In the genomic region with DNA sequence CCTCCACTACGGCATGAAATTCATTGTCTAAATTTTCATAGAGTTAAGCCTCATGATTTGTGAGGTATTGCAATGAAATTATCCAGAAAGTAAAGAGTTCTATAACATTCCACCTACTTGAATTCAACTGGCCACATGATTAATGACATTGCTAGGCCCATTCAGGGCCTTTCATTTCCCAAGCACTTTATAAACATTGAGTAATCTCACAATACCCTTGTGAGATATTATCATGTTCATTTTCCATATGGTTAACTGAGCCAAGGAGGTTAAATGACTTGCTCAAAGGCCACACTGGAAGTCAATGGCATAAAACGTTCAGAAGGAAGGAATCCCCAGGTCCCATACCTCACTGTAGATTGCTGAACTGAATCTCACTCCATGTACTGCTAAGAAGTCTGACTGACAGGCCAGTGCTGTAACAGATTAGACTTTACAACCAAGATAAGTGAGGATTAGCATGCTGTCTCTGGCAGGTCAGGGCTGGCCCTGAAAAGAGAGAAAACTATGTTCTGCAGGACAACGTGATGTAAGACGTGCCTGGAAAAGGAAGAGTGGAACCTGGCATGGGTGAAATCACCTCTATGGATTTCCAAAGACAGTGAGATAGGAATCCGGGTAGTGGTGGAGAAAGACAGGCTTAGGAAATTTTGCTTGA, we compare ENCODE assay signal across 19 cellular contexts.
"Had no signal": no experiment of that assay in that cellular context is flagged by ENCODE, and none has a peak within 500 bp of the region (broad histone marks: within the 10 kb centered on the region; RNA-seq: fewer than 3 reads in every experiment).

No MANE protein-coding gene starts in this region.

- H3K27ac Mint-ChIP-seq: activated CD4-positive, alpha-beta memory T cell treated with anti-CD3 and anti-CD28 coated beads, Interleukin-2, amount 10 ng/mL, durations not matched to agents 7 days and 5 days; activated CD8-positive, alpha-beta memory T cell treated with anti-CD3 and anti-CD28 coated beads, Interleukin-2, amount 10 ng/mL, durations not matched to agents 7 days and 5 days; activated naive CD8-positive, alpha-beta T cell treated with anti-CD3 and anti-CD28 coated beads, Interleukin-2, amount 10 ng/mL, durations not matched to agents 7 days and 5 days; activated T-helper 2 cell treated with anti-CD3 and anti-CD28 coated beads, Interferon-gamma antibody, Interleukin-2, Interleukin-4, amounts not matched to agents 10 μg/mL and 5 μg/mL and 100 μg/mL, durations not matched to agents 14 hours and 24 hours and 36 hours; brain; natural killer cell treated with Interleukin-12 subunit alpha and Interleukin-12 subunit beta and Interleukin-15 and Interleukin-18, amount 100 ng/mL, for 72 hours; stimulated activated naive B cell treated with anti-CD40 and anti-IgM and Interleukin-4, amounts not matched to agents 10 μg/mL and 1 μg/mL and 100 μg/mL, for 72 hours; WTC11 had no signal

- H3K36me3 ChIP-seq: esophagus muscularis mucosa, lower lobe of right lung, tibial artery had no signal

- H3K4me3 ChIP-seq: esophagus muscularis mucosa, lower lobe of right lung, tibial artery had no signal

- H3K4me3 Mint-ChIP-seq: activated CD4-positive, alpha-beta memory T cell treated with anti-CD3 and anti-CD28 coated beads, Interleukin-2, amount 10 ng/mL, durations not matched to agents 7 days and 5 days; activated CD8-positive, alpha-beta memory T cell treated with anti-CD3 and anti-CD28 coated beads, Interleukin-2, amount 10 ng/mL, durations not matched to agents 7 days and 5 days; activated naive CD8-positive, alpha-beta T cell treated with anti-CD3 and anti-CD28 coated beads, Interleukin-2, amount 10 ng/mL, durations not matched to agents 7 days and 5 days; brain; natural killer cell treated with Interleukin-12 subunit alpha and Interleukin-12 subunit beta and Interleukin-15 and Interleukin-18, amount 100 ng/mL, for 72 hours; stimulated activated naive B cell treated with anti-CD40 and anti-IgM and Interleukin-4, amounts not matched to agents 10 μg/mL and 1 μg/mL and 100 μg/mL, for 72 hours; WTC11 had no signal

- H3K27me3 ChIP-seq: tibial artery had no signal

- H3K27me3 Mint-ChIP-seq: brain had no signal

- H3K9me3 Mint-ChIP-seq: activated CD4-positive, alpha-beta memory T cell treated with anti-CD3 and anti-CD28 coated beads, Interleukin-2, amount 10 ng/mL, durations not matched to agents 7 days and 5 days; activated T-helper 2 cell treated with anti-CD3 and anti-CD28 coated beads, Interferon-gamma antibody, Interleukin-2, Interleukin-4, amounts not matched to agents 10 μg/mL and 5 μg/mL and 100 μg/mL, durations not matched to agents 14 hours and 24 hours and 36 hours had no signal

- H3K4me1 Mint-ChIP-seq: activated CD4-positive, alpha-beta memory T cell treated with anti-CD3 and anti-CD28 coated beads, Interleukin-2, amount 10 ng/mL, durations not matched to agents 7 days and 5 days; activated CD8-positive, alpha-beta memory T cell treated with anti-CD3 and anti-CD28 coated beads, Interleukin-2, amount 10 ng/mL, durations not matched to agents 7 days and 5 days; activated naive CD8-positive, alpha-beta T cell treated with anti-CD3 and anti-CD28 coated beads, Interleukin-2, amount 10 ng/mL, durations not matched to agents 7 days and 5 days; brain; WTC11 had no signal

- H3K9me3 ChIP-seq: esophagus muscularis mucosa, lower lobe of right lung, tibial artery had no signal

- H3K27ac ChIP-seq: esophagus muscularis mucosa, lower lobe of right lung, tibial artery had no signal

- DNase-seq: activated CD4-positive, alpha-beta memory T cell treated with anti-CD3 and anti-CD28 coated beads, Interleukin-2, amount 10 ng/mL, durations not matched to agents 7 days and 5 days; activated CD4-positive, alpha-beta T cell treated with anti-CD3 and anti-CD28 coated beads for 4 hours; activated CD8-positive, alpha-beta memory T cell treated with anti-CD3 and anti-CD28 coated beads, Interleukin-2, amount 10 ng/mL, durations not matched to agents 7 days and 5 days; activated naive CD4-positive, alpha-beta T cell treated with Interleukin-2 at 50 U/mL for 16 hours; activated naive CD8-positive, alpha-beta T cell treated with anti-CD3 and anti-CD28 coated beads, Interleukin-2, amount 10 ng/mL, durations not matched to agents 7 days and 5 days; activated T-cell treated with anti-CD3 and anti-CD28 coated beads, Interleukin-2, amount 50 U/mL, for 1 hour; central memory CD4-positive, alpha-beta T cell; cortex of kidney; left colon; lower lobe of right lung; retina; stimulated activated naive B cell treated with anti-CD40 and anti-IgM and Interleukin-4, amounts not matched to agents 10 μg/mL and 1 μg/mL and 100 μg/mL, for 72 hours; substantia nigra; tibial artery had no signal

- H3K36me3 Mint-ChIP-seq: activated CD8-positive, alpha-beta memory T cell treated with anti-CD3 and anti-CD28 coated beads, Interleukin-2, amount 10 ng/mL, durations not matched to agents 7 days and 5 days; activated naive CD8-positive, alpha-beta T cell treated with anti-CD3 and anti-CD28 coated beads, Interleukin-2, amount 10 ng/mL, durations not matched to agents 7 days and 5 days; brain; natural killer cell treated with Interleukin-12 subunit alpha and Interleukin-12 subunit beta and Interleukin-15 and Interleukin-18, amount 100 ng/mL, for 72 hours; stimulated activated naive B cell treated with anti-CD40 and anti-IgM and Interleukin-4, amounts not matched to agents 10 μg/mL and 1 μg/mL and 100 μg/mL, for 72 hours; WTC11 had no signal
